8 cellular contexts compared by ENCODE assay signal in genomic region chr16:69424053-69424934, GRCh38. TPM values are rescaled to one million over a fixed set of nuclear protein-coding genes. Genes with fewer than 3 reads are reported as not detected.
DNase-seq lines count a peak whose midpoint lies in the region; ATAC-seq, FAIRE-seq and TF ChIP-seq lines count a peak whose summit lies in the region.

A gene with protein sequence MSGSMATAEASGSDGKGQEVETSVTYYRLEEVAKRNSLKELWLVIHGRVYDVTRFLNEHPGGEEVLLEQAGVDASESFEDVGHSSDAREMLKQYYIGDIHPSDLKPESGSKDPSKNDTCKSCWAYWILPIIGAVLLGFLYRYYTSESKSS (plus strand): TSS chr16:69424619. CDS start chr16:69424684, 65 bp downstream.

- H3K4me1 Mint-ChIP-seq in astrocyte (ENCODE audit: low read depth, unreplicated experiment): peaks cover 5% of the 10 kb centered on the region

- H3K9me3 Mint-ChIP-seq in astrocyte (ENCODE audit: unreplicated experiment): peaks cover 4% of the 10 kb centered on the region

- no peaks in the 10 kb centered on the region for H3K9me3 ChIP-seq in astrocyte (ENCODE audit: insufficient read depth, low read depth, low read length)
- no peaks in the 10 kb centered on the region for H3K9me3 ChIP-seq in aorta (ENCODE audit: control insufficient read depth, low read length)

- H3K27me3 Mint-ChIP-seq in astrocyte (ENCODE audit: low read depth, unreplicated experiment): no peaks in the 10 kb centered on the region

- H3K27ac ChIP-seq in astrocyte (ENCODE audit: low read depth, low read length) (peak within 1 kb of the TSS; percentile 74), rectal smooth muscle tissue (ENCODE audit: low read depth, low read length) (peak within 1 kb of the TSS; percentile 80), aorta (ENCODE audit: low read depth in 1 of 2, low read length in 2 of 2) (peak within 1 kb of the TSS in 1 of 2 donors; percentile 30)

- H4K20me1 ChIP-seq in astrocyte (ENCODE audit: insufficient read depth, low read length): peaks cover 7% of the 10 kb centered on the region

- peak within 1 kb of the TSS; percentile 94 for H3K4me2 ChIP-seq in astrocyte (ENCODE audit: low read length)

- intact Hi-C loops in aorta (cut with DNase I): loop anchor here in 1 of 2 donors (1.0 kb wide), 1 partner anchor 58 kb away; no protein-coding TSS in a partner anchor

- WGBS in aorta, 2 donors: 1 to 2% methylated on average over 40 of the region's 40 CpGs

- peaks cover 17% of the 10 kb centered on the region for H3K36me3 Mint-ChIP-seq in astrocyte (ENCODE audit: low read depth, unreplicated experiment)

- H3K4me1 ChIP-seq in astrocyte (ENCODE audit: insufficient read depth, low read length) (peaks cover 3% of the 10 kb centered on the region), rectal smooth muscle tissue (ENCODE audit: control insufficient read depth, insufficient read depth, low read length) (peaks cover 2% of the 10 kb centered on the region), aorta (ENCODE audit: control insufficient read depth in 1 of 2, insufficient read depth in 2 of 2, low read length in 2 of 2) (no peaks in the 10 kb centered on the region)

- no peaks in the 10 kb centered on the region for H3K27me3 ChIP-seq in astrocyte (ENCODE audit: insufficient read depth, low read length)
- H3K27me3 ChIP-seq in rectal smooth muscle tissue (ENCODE audit: control insufficient read depth, insufficient read depth, low read length): no peaks in the 10 kb centered on the region
- H3K27me3 ChIP-seq in aorta (ENCODE audit: control insufficient read depth in 1 of 2, insufficient read depth in 2 of 2, low read length in 1 of 2): no peaks in the 10 kb centered on the region

- H3K27ac Mint-ChIP-seq in astrocyte (ENCODE audit: unreplicated experiment): peak within 1 kb of the TSS; percentile 93

- H3K4me3 ChIP-seq in astrocyte (ENCODE audit: insufficient read depth, low read depth, low read length): peak within 1 kb of the TSS; percentile 96
- H3K4me3 ChIP-seq in rectal smooth muscle tissue (ENCODE audit: low read length): peak within 1 kb of the TSS; percentile 100
- H3K4me3 ChIP-seq in aorta (ENCODE audit: low read length in 2 of 2): peak within 1 kb of the TSS; percentile 79 to 84

- H3K36me3 ChIP-seq in astrocyte (ENCODE audit: insufficient read depth, low read length) (peaks cover 10% of the 10 kb centered on the region), rectal smooth muscle tissue (ENCODE audit: control insufficient read depth, insufficient read depth, low read length) (peaks cover 9% of the 10 kb centered on the region), aorta (ENCODE audit: control insufficient read depth in 1 of 2, insufficient read depth in 2 of 2, low read length in 1 of 2) (peaks cover 0 to 2% of the 10 kb centered on the region in 2 donors)

- H3K4me3 Mint-ChIP-seq in astrocyte (ENCODE audit: unreplicated experiment): peak within 1 kb of the TSS; percentile 97

- no peak for TF ChIP-seq CTCF in astrocyte (IDR thresholded peaks at IDR 0.05; ENCODE audit: insufficient read depth, low read depth, low read length)

- ATAC-seq in GM18505 (IDR thresholded peaks at IDR 0.05; ENCODE audit: unreplicated experiment) (peak; percentile 90), HG02973 (IDR thresholded peaks at IDR 0.05; ENCODE audit: unreplicated experiment) (peak; percentile 92), aorta (ENCODE audit: low FRiP score) (peak; percentile 98)

- H3K79me2 ChIP-seq in astrocyte (ENCODE audit: insufficient read depth, low read length): peaks cover 49% of the 10 kb centered on the region

- FAIRE-seq in astrocyte (lab: Jason Lieb, UNC): peak; percentile 88

- peak; percentile 94 for DNase-seq in NCI-H2029 (lab: John Stamatoyannopoulos, UW)
- peak; percentile 93 for DNase-seq in T-helper 22 cell (ENCODE audit: low read depth)
- peak; percentile 99 for DNase-seq in astrocyte (ENCODE audit: low read depth)
- peak; percentile 97 for DNase-seq in hepatic stellate cell (ENCODE audit: low spot score)
- peak; percentile 95 to 96 for DNase-seq in aorta

- peak within 1 kb of the TSS; percentile 93 for H2AFZ ChIP-seq in astrocyte (ENCODE audit: low read depth, low read length)

- peak; percentile 95 for TF ChIP-seq POLR2A in GM18505 (IDR thresholded peaks at IDR 0.05; ENCODE audit: borderline replicate concordance, extremely low read depth, insufficient read depth, insufficient read length)

- H3K9ac ChIP-seq in astrocyte (ENCODE audit: low read length) (peak within 1 kb of the TSS; percentile 93), rectal smooth muscle tissue (ENCODE audit: low read length) (peak within 1 kb of the TSS; percentile 82)

RNA-seq across cellular contexts. Expression of the gene that starts here (rescaled TPM):
- total RNA-seq in astrocyte: 127 and 149 TPM in 2 replicates
- 10 to 100 TPM; 45.8 to 55.0 TPM for total RNA-seq in aorta
- 10 to 100 TPM; 41.5 to 75.0 TPM for polyA plus RNA-seq in aorta
